In the genomic region with DNA sequence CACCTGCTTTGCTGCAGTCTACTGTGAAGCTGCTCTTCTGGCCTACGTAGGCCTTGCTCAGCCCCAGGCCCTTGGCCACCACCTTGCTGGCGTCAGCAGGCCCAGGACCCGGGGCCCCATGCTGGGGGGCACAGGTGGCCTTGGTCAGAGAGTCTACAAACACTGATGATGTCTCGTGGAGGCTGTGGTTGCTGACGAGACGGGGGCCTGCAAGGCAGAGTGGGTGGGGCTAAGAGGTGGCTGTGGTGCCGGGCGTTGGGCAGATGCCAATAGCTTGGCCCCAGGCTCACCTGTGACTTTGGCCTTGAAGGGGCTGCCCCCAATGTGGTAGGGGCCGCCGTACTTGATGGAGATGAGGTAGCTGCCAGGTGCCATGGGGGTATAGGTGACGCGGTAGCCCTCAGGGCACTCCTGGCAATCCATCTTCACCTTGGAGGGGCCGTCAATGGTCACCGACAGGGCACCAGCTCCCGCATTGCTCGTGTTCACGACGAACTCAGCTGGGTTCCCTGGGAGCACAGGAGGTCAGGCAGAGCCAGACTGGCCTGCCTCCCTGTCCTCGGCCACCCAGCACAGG, we compare ENCODE assay signal across 15 cellular contexts. TPM values are rescaled to one million over a fixed set of nuclear protein-coding genes. Genes with fewer than 3 reads are reported as not detected.
DNase-seq lines count a peak whose midpoint lies in the region; ATAC-seq and TF ChIP-seq lines count a peak whose summit lies in the region.
"Had no signal": no experiment of that assay in that cellular context is flagged by ENCODE, and none has a peak within 500 bp of the region (broad histone marks: within the 10 kb centered on the region; RNA-seq: fewer than 3 reads in every experiment).

No MANE protein-coding gene starts in this region.

- H3K27ac Mint-ChIP-seq in CD14-positive monocyte: peak overlapping the region in 5 of 7 donors; percentile 15 to 81 (median 45)
- peak overlapping the region; percentile 55 for H3K27ac Mint-ChIP-seq in activated CD8-positive, alpha-beta T cell treated with anti-CD3 and anti-CD28 coated beads for 36 hours
- peak overlapping the region in 2 of 9 donors; percentile 67 to 88 for H3K27ac Mint-ChIP-seq in naive thymus-derived CD4-positive, alpha-beta T cell
- H3K27ac Mint-ChIP-seq: activated B cell treated with CpG ODN at 0.5 μM for 24 hours had no signal

- H3K36me3 ChIP-seq in naive thymus-derived CD4-positive, alpha-beta T cell (ENCODE audit: control insufficient read depth in 2 of 3, insufficient read depth in 3 of 3, low read length in 3 of 3): peaks cover 5 to 60% (median 8%) of the 10 kb centered on the region in 3 experiments
- no peaks in the 10 kb centered on the region for H3K36me3 ChIP-seq in testis (ENCODE audit: low read depth, missing control alignments)

- peaks cover 0 to 4% (median 0%) of the 10 kb centered on the region in 3 donors for H3K27me3 Mint-ChIP-seq in CD14-positive monocyte (ENCODE audit: low read depth in 3 of 3)
- H3K27me3 Mint-ChIP-seq in activated CD8-positive, alpha-beta T cell treated with anti-CD3 and anti-CD28 coated beads for 36 hours: no peaks in the 10 kb centered on the region
- H3K27me3 Mint-ChIP-seq in naive thymus-derived CD4-positive, alpha-beta T cell: no peaks in the 10 kb centered on the region
- H3K27me3 Mint-ChIP-seq: activated B cell treated with CpG ODN at 0.5 μM for 24 hours had no signal

- H3K27ac ChIP-seq in naive thymus-derived CD4-positive, alpha-beta T cell (ENCODE audit: low read depth, low read length): peak overlapping the region; percentile 66
- no peak overlapping the region for H3K27ac ChIP-seq in testis

- no peak for TF ChIP-seq POLR2A in testis (IDR thresholded peaks at IDR 0.05)

- no peak for ATAC-seq in activated CD8-positive, alpha-beta T cell treated with anti-CD3 and anti-CD28 coated beads for 36 hours
- no peak for ATAC-seq in naive thymus-derived CD4-positive, alpha-beta T cell

- CTCF ChIA-PET in activated CD8-positive, alpha-beta T cell treated with anti-CD3 and anti-CD28 coated beads for 36 hours (lab: Charles Lee): no interaction called here
- CTCF ChIA-PET in naive thymus-derived CD4-positive, alpha-beta T cell (lab: Charles Lee): interaction anchor here (1.2 kb wide), 1 partner anchor 19 kb away, joined by 3 read pairs; no protein-coding TSS in a partner anchor

- H3K9me3 ChIP-seq in naive thymus-derived CD4-positive, alpha-beta T cell (ENCODE audit: control insufficient read depth in 2 of 3, low read length in 3 of 3): no peaks in the 10 kb centered on the region
- H3K9me3 ChIP-seq in testis: no peaks in the 10 kb centered on the region

- DNase-seq in CD14-positive monocyte (ENCODE audit: low spot score) (peak; percentile 27), EH (ENCODE audit: low read depth) (peak; percentile 27), testis (no peak), putamen (ENCODE audit: low spot score) (no peak), ACHN (no peak), middle frontal gyrus (ENCODE audit: extremely low spot score, low spot score) (no peak)
- DNase-seq in activated CD8-positive, alpha-beta T cell treated with anti-CD3 and anti-CD28 coated beads for 36 hours: peak; percentile 29
- no peak for DNase-seq in naive thymus-derived CD4-positive, alpha-beta T cell
- DNase-seq: activated B cell treated with CpG ODN at 0.5 μM for 24 hours; C1 segment of cervical spinal cord; effector CD8-positive, alpha-beta T cell; foreskin melanocyte; NCI-H1417 treated with DMSO at 0.1 percent for 48 hours; NCI-H226; retina had no signal

- peaks cover 33 to 69% of the 10 kb centered on the region in 2 donors for H3K4me1 ChIP-seq in naive thymus-derived CD4-positive, alpha-beta T cell (ENCODE audit: control insufficient read depth in 2 of 2, insufficient read depth in 2 of 2, low read length in 2 of 2)
- no peaks in the 10 kb centered on the region for H3K4me1 ChIP-seq in testis

- no peak overlapping the region for H3K4me3 Mint-ChIP-seq in CD14-positive monocyte
- H3K4me3 Mint-ChIP-seq in activated CD8-positive, alpha-beta T cell treated with anti-CD3 and anti-CD28 coated beads for 36 hours: no peak overlapping the region
- H3K4me3 Mint-ChIP-seq in naive thymus-derived CD4-positive, alpha-beta T cell: no peak overlapping the region
- H3K4me3 Mint-ChIP-seq: activated B cell treated with CpG ODN at 0.5 μM for 24 hours had no signal

- H3K4me3 ChIP-seq in naive thymus-derived CD4-positive, alpha-beta T cell (ENCODE audit: low read length): no peak overlapping the region
- no peak overlapping the region for H3K4me3 ChIP-seq in testis

- peaks cover 21% of the 10 kb centered on the region for H3K4me1 Mint-ChIP-seq in CD14-positive monocyte
- peaks cover 46% of the 10 kb centered on the region for H3K4me1 Mint-ChIP-seq in activated CD8-positive, alpha-beta T cell treated with anti-CD3 and anti-CD28 coated beads for 36 hours (ENCODE audit: low read depth)
- H3K4me1 Mint-ChIP-seq in naive thymus-derived CD4-positive, alpha-beta T cell: peaks cover 12 to 41% (median 25%) of the 10 kb centered on the region in 7 donors

- POLR2A ChIA-PET in activated CD8-positive, alpha-beta T cell treated with anti-CD3 and anti-CD28 coated beads for 36 hours (lab: Charles Lee): interaction anchor here (0.8 to 3.9 kb wide), 5 partner anchors 9 to 50 kb away, joined by 3 to 21 read pairs (median 3); partner anchors contain the start of gene RPL10
- POLR2A ChIA-PET in naive thymus-derived CD4-positive, alpha-beta T cell (lab: Charles Lee): interaction anchor here (0.9 to 5.8 kb wide), 4 partner anchors 12 to 30 kb away, joined by 3 to 45 read pairs (median 6); no protein-coding TSS in a partner anchor

- intact Hi-C loops in CD14-positive monocyte (cut with micrococcal nuclease): no loop called here
- intact Hi-C loops in activated CD8-positive, alpha-beta T cell treated with anti-CD3 and anti-CD28 coated beads for 36 hours (cut with micrococcal nuclease): no loop called here
- intact Hi-C loops in naive thymus-derived CD4-positive, alpha-beta T cell (cut with micrococcal nuclease): no loop called here
- intact Hi-C loops in testis (cut with DNase I; ENCODE audit: low total_unique reads): no loop called here

- no peaks in the 10 kb centered on the region for H3K27me3 ChIP-seq in naive thymus-derived CD4-positive, alpha-beta T cell (ENCODE audit: control insufficient read depth in 2 of 2, insufficient read depth in 2 of 2, low read length in 2 of 2)
- H3K27me3 ChIP-seq in testis: no peaks in the 10 kb centered on the region

- TF ChIP-seq CTCF in CD14-positive monocyte (IDR thresholded peaks at IDR 0.05) (no peak), testis (IDR thresholded peaks at IDR 0.05) (no peak)
- TF ChIP-seq CTCF in activated CD8-positive, alpha-beta T cell treated with anti-CD3 and anti-CD28 coated beads for 36 hours (IDR thresholded peaks at IDR 0.05): no peak

- H3K9me3 Mint-ChIP-seq in CD14-positive monocyte: no peaks in the 10 kb centered on the region
- no peaks in the 10 kb centered on the region for H3K9me3 Mint-ChIP-seq in activated CD8-positive, alpha-beta T cell treated with anti-CD3 and anti-CD28 coated beads for 36 hours
- no peaks in the 10 kb centered on the region for H3K9me3 Mint-ChIP-seq in naive thymus-derived CD4-positive, alpha-beta T cell
- H3K9me3 Mint-ChIP-seq: activated B cell treated with CpG ODN at 0.5 μM for 24 hours had no signal

- WGBS in testis, 2 donors: 81% methylated on average over 8 of the region's 19 CpGs; no CpG with 5 or more reads in 1 of the 2 donors

- in situ Hi-C loops in ACHN (cut with HindIII; ENCODE audit: low pct_ligation_motif_present, low pct_unique_long_range_greater_than_20kb, low sequenced_read_pairs): no loop called here

- peaks cover 41 to 56% of the 10 kb centered on the region in 2 donors for H3K36me3 Mint-ChIP-seq in CD14-positive monocyte
- H3K36me3 Mint-ChIP-seq in activated CD8-positive, alpha-beta T cell treated with anti-CD3 and anti-CD28 coated beads for 36 hours (ENCODE audit: low read depth): peaks cover 20% of the 10 kb centered on the region
- peaks cover 0 to 3% (median 0%) of the 10 kb centered on the region in 5 donors for H3K36me3 Mint-ChIP-seq in naive thymus-derived CD4-positive, alpha-beta T cell

RNA-seq across cellular contexts. Expression of gene FLNA, which starts 25.0 kb away (rescaled TPM):
- polyA plus RNA-seq in CD14-positive monocyte: 100 to 1,000 TPM; 111 to 219 TPM
- total RNA-seq in activated CD8-positive, alpha-beta T cell treated with anti-CD3 and anti-CD28 coated beads for 36 hours: 1,000 to 10,000 TPM; 1,057 to 1,091 TPM
- total RNA-seq in naive thymus-derived CD4-positive, alpha-beta T cell: 1,000 to 10,000 TPM in 2 of 5 experiments, 100 to 1,000 TPM in 3; 440 to 1,423 (median 604) TPM
- polyA plus RNA-seq in naive thymus-derived CD4-positive, alpha-beta T cell: 100 to 1,000 TPM in 1 of 2 donors, 10 to 100 TPM in 1; 96.0 to 333 TPM
- total RNA-seq in testis: 100 to 1,000 TPM; 400 to 532 TPM
- 474 TPM for polyA plus RNA-seq in testis (ENCODE audit: insufficient read depth, low read depth, low replicate concordance)

RNA-seq across cellular contexts. Expression of gene EMD, which starts 29.6 kb away (rescaled TPM):
- polyA plus RNA-seq in CD14-positive monocyte: 10 to 100 TPM; 14.0 to 17.6 TPM
- 10 to 100 TPM; 92.4 to 96.6 TPM for total RNA-seq in activated CD8-positive, alpha-beta T cell treated with anti-CD3 and anti-CD28 coated beads for 36 hours
- 100 to 1,000 TPM in 2 of 5 experiments, 10 to 100 TPM in 3; 53.5 to 141 (median 89.9) TPM for total RNA-seq in naive thymus-derived CD4-positive, alpha-beta T cell
- polyA plus RNA-seq in naive thymus-derived CD4-positive, alpha-beta T cell: 10 to 100 TPM; 31.5 to 34.6 TPM
- 10 to 100 TPM; 65.6 to 69.6 TPM for total RNA-seq in testis
- polyA plus RNA-seq in testis (ENCODE audit: insufficient read depth, low read depth, low replicate concordance): 74.2 TPM

RNA-seq across cellular contexts. Expression of gene RPL10, which starts 48.7 kb away (rescaled TPM):
- polyA plus RNA-seq in CD14-positive monocyte: 1,000 to 10,000 TPM; 1,536 to 1,724 TPM
- 1,000 to 10,000 TPM; 3,574 to 3,675 TPM for total RNA-seq in activated CD8-positive, alpha-beta T cell treated with anti-CD3 and anti-CD28 coated beads for 36 hours
- total RNA-seq in naive thymus-derived CD4-positive, alpha-beta T cell: 1,000 to 10,000 TPM; 2,926 to 5,130 (median 5,063) TPM
- polyA plus RNA-seq in naive thymus-derived CD4-positive, alpha-beta T cell: 1,000 to 10,000 TPM; 6,302 to 7,439 TPM
- 1,000 to 10,000 TPM in 1 of 2 donors, 100 to 1,000 TPM in 1; 925 to 1,913 TPM for total RNA-seq in testis
- polyA plus RNA-seq in testis (ENCODE audit: insufficient read depth, low read depth, low replicate concordance): 1,423 TPM

RNA-seq across cellular contexts. Expression of gene TKTL1, which starts 53.9 kb away (rescaled TPM):
- under 1 TPM; 0.20 to 0.60 TPM for polyA plus RNA-seq in CD14-positive monocyte
- 1 to 10 TPM in 1 of 2 experiments, under 1 TPM in 1; 0.67 to 1.0 TPM for total RNA-seq in activated CD8-positive, alpha-beta T cell treated with anti-CD3 and anti-CD28 coated beads for 36 hours
- 1 to 10 TPM in 4 of 5 experiments, under 1 TPM in 1; 0.58 to 4.7 (median 3.2) TPM for total RNA-seq in naive thymus-derived CD4-positive, alpha-beta T cell
- polyA plus RNA-seq in naive thymus-derived CD4-positive, alpha-beta T cell: 10 to 100 TPM; 35.7 to 47.7 TPM
- total RNA-seq in testis: 100 to 1,000 TPM; 224 to 268 TPM
- 233 TPM for polyA plus RNA-seq in testis (ENCODE audit: insufficient read depth, low read depth, low replicate concordance)
- total RNA-seq: activated B cell treated with CpG ODN at 0.5 μM for 24 hours had no signal

RNA-seq across cellular contexts. Expression of gene TEX28, which starts 54.5 kb away (rescaled TPM):
- polyA plus RNA-seq in CD14-positive monocyte: not detected
- total RNA-seq in activated CD8-positive, alpha-beta T cell treated with anti-CD3 and anti-CD28 coated beads for 36 hours: not detected
- total RNA-seq in naive thymus-derived CD4-positive, alpha-beta T cell: not detected
- polyA plus RNA-seq in naive thymus-derived CD4-positive, alpha-beta T cell: not detected
- 1 to 10 TPM; 4.2 to 6.4 TPM for total RNA-seq in testis
- polyA plus RNA-seq in testis (ENCODE audit: insufficient read depth, low read depth, low replicate concordance): 9.0 TPM
- total RNA-seq: activated B cell treated with CpG ODN at 0.5 μM for 24 hours had no signal

Comparison
In these comparisons a context has a peak if more than half of its experiments do, and no peak if none do; other contexts are left out.
1. DNase-seq: peak in CD14-positive monocyte (single experiment), EH (single experiment) and activated CD8-positive, alpha-beta T cell treated with anti-CD3 and anti-CD28 coated beads for 36 hours (single experiment); none in naive thymus-derived CD4-positive, alpha-beta T cell (0 of 9), testis (single experiment), putamen (single experiment), ACHN (single experiment) and middle frontal gyrus (single experiment).